8 cellular contexts compared by ENCODE assay signal in the genomic region with DNA sequence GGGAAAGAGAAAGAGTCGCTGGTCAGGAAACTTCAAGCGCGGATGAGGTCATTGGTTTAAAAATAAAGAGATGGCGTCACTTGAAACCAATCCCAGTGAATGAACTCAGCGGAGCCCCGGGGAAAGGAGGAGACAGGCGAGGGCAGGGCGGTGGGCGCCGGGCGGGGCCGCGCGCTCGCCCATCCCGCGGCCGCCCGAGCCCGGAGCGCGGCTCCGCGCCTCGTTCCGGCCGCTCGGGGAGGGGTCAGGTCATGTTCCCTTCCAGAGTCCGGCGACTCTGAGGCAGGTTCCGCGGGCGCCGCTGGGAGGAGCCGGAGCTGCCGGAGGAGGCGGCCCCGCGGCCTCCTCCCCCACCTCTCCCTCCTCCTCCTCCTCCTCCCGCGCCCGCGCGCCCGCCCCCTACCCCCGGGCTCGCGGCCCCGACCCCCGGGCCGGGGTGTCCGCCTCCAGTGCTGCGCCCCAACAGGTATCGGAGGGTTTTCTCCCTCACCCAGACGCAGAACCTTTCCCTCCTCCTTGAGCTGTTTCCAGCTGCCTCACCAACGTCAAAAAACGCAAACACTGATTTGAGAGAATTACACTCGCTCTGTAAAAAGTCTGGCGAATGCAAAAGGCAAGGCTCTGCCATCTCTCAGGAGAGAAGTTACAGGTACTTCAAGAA. TPM values are rescaled to one million over a fixed set of nuclear protein-coding genes. Genes with fewer than 3 reads are reported as not detected.
DNase-seq lines count a peak whose midpoint lies in the region; ATAC-seq, FAIRE-seq and TF ChIP-seq lines count a peak whose summit lies in the region.

Gene DUSP16 (minus strand): TSS at position 279 of the 661 bp plus-strand sequence. CDS start 41,765 bp downstream, outside the sequence.

- TSS peak; percentile 24 for BruUV-seq in endothelial cell of umbilical vein (replicated peaks; lab: Mats Ljungman, UMichigan)

- CTCF ChIA-PET in endothelial cell of umbilical vein (lab: Charles Lee): interaction anchor here (0.6 to 2.7 kb wide), 18 partner anchors 8 to 205 kb away, joined by 3 to 71 read pairs (median 6); no protein-coding TSS in a partner anchor

- H3K27me3 Mint-ChIP-seq in mesothelial cell of epicardium (ENCODE audit: low read depth): no peaks in the 10 kb centered on the region

- H3K27ac ChIP-seq in OCI-LY1 (ENCODE audit: low read depth, low read length, poor library complexity, severe bottlenecking) (peak within 1 kb of the TSS; percentile 82), endothelial cell of umbilical vein (ENCODE audit: insufficient read depth, low read depth, low read length) (peak within 1 kb of the TSS; percentile 77)

- no peaks in the 10 kb centered on the region for H3K9me2 ChIP-seq in OCI-LY1 (ENCODE audit: low read depth, low read length)

- no peaks in the 10 kb centered on the region for H4K20me1 ChIP-seq in OCI-LY1 (ENCODE audit: insufficient read depth, low read length)
- no peaks in the 10 kb centered on the region for H4K20me1 ChIP-seq in endothelial cell of umbilical vein (replicated peaks; ENCODE audit: control insufficient read depth, extremely low read depth, insufficient read depth, low read length)

- POLR2A ChIA-PET in endothelial cell of umbilical vein (lab: Charles Lee): no interaction called here

- H3K27me3 ChIP-seq in OCI-LY1 (ENCODE audit: insufficient read depth, low read length): no peaks in the 10 kb centered on the region
- peaks cover 0 to 6% of the 10 kb centered on the region in 2 experiments for H3K27me3 ChIP-seq in endothelial cell of umbilical vein (ENCODE audit: control insufficient read depth in 2 of 2, insufficient read depth in 2 of 2, low read length in 2 of 2)

- no peaks in the 10 kb centered on the region for H3K36me3 ChIP-seq in OCI-LY1 (ENCODE audit: insufficient read depth, low read length)
- no peaks in the 10 kb centered on the region for H3K36me3 ChIP-seq in endothelial cell of umbilical vein (ENCODE audit: control insufficient read depth in 2 of 2, extremely low read depth in 1 of 2, insufficient read depth in 2 of 2, low read length in 2 of 2)

- H3K9me1 ChIP-seq in endothelial cell of umbilical vein (replicated peaks; ENCODE audit: control insufficient read depth, extremely low read depth, insufficient read depth, low read length): no peaks in the 10 kb centered on the region

- peaks cover 37% of the 10 kb centered on the region for H3K4me1 ChIP-seq in OCI-LY1 (ENCODE audit: insufficient read depth, low read length, severe bottlenecking)
- peaks cover 21% of the 10 kb centered on the region for H3K4me1 ChIP-seq in endothelial cell of umbilical vein (ENCODE audit: control insufficient read depth, extremely low read depth, insufficient read depth, low read length)

- peak within 1 kb of the TSS; percentile 81 for H3K4me3 Mint-ChIP-seq in mesothelial cell of epicardium

- H3K4me3 ChIP-seq in OCI-LY1 (ENCODE audit: low read depth, low read length, poor library complexity, severe bottlenecking) (peak within 1 kb of the TSS; percentile 67), endothelial cell of umbilical vein (replicated peaks in 1 of 3; ENCODE audit: insufficient read depth in 1 of 3, low read depth in 1 of 3, low read length in 3 of 3) (peak within 1 kb of the TSS; percentile 39 to 95 (median 89))

- peak within 1 kb of the TSS; percentile 79 for H3K9ac ChIP-seq in OCI-LY1 (ENCODE audit: low read length)
- H3K9ac ChIP-seq in endothelial cell of umbilical vein (replicated peaks; ENCODE audit: extremely low read depth, insufficient read depth, low read length): peak within 1 kb of the TSS; percentile 86

- ATAC-seq in GM21381 (IDR thresholded peaks at IDR 0.05; ENCODE audit: unreplicated experiment): peak; percentile 73

- H3K9me3 ChIP-seq in OCI-LY1 (ENCODE audit: low read length) (no peaks in the 10 kb centered on the region), endothelial cell of umbilical vein (replicated peaks; ENCODE audit: control insufficient read depth, insufficient read depth, low read length) (no peaks in the 10 kb centered on the region)

- H2AFZ ChIP-seq in OCI-LY1 (ENCODE audit: low read length) (peak within 1 kb of the TSS; percentile 59; the same call in 1 of the 2 replicates), endothelial cell of umbilical vein (ENCODE audit: low read depth, low read length) (peak within 1 kb of the TSS; percentile 75)

- no peak for TF ChIP-seq CTCF in D721Med (IDR thresholded peaks at IDR 0.05; ENCODE audit: insufficient read depth, missing control alignments)
- TF ChIP-seq CTCF in OCI-LY1 (IDR thresholded peaks at IDR 0.05; ENCODE audit: low read length): no peak; the same call in 1 of the 2 replicates
- no peak for TF ChIP-seq CTCF in endothelial cell of umbilical vein (IDR thresholded peaks at IDR 0.05; ENCODE audit: extremely low read depth in 1 of 2, insufficient read depth in 1 of 2, low read depth in 1 of 2, low read length in 2 of 2)
- TF ChIP-seq CTCF in mesothelial cell of epicardium (IDR thresholded peaks at IDR 0.05; ENCODE audit: unreplicated experiment): no peak

- intact Hi-C loops in endothelial cell of umbilical vein (cut with micrococcal nuclease): loop anchor here (1.0 to 5.0 kb wide), 7 partner anchors 49 to 480 kb away; partner anchors contain the start of genes CDKN1B and CREBL2

- FAIRE-seq in D721Med (lab: Jason Lieb, UNC): no peak
- FAIRE-seq in endothelial cell of umbilical vein (lab: Jason Lieb, UNC): peak; percentile 93

- peaks cover 10% of the 10 kb centered on the region for H3K9me3 Mint-ChIP-seq in mesothelial cell of epicardium

- H3K36me3 Mint-ChIP-seq in mesothelial cell of epicardium: peaks cover 3% of the 10 kb centered on the region

- H3K27ac Mint-ChIP-seq in mesothelial cell of epicardium: peak within 1 kb of the TSS; percentile 98

- peak; percentile 41 for DNase-seq in D721Med (ENCODE audit: insufficient read length, low spot score)
- DNase-seq in HUDEP-2 (lab: John Stamatoyannopoulos, UW; ENCODE audit: unreplicated experiment in 76 of 76): peak in 73 of 76 experiments; percentile 3 to 84 (median 61)
- DNase-seq in activated T-cell treated with anti-CD3 and anti-CD28 coated beads for 1 hour (ENCODE audit: low read depth): peak; percentile 54
- peak; percentile 95 for DNase-seq in endothelial cell of umbilical vein (ENCODE audit: low read depth, low spot score)
- peak; percentile 59 to 85 for DNase-seq in mesothelial cell of epicardium (ENCODE audit: low spot score in 2 of 2, unreplicated experiment in 2 of 2)
- DNase-seq in stimulated activated CD8-positive, alpha-beta memory T cell treated with anti-CD3 and anti-CD28 coated beads, Interleukin-2, amount 100 ng/mL, for 1 hour (ENCODE audit: low read depth in 2 of 2): peak; percentile 48 to 51

- dilution Hi-C loops in endothelial cell of umbilical vein (cut with MboI; ENCODE audit: extremely low pct_ligation_motif_present, low sequenced_read_pairs): no loop called here

- peaks cover 29% of the 10 kb centered on the region for H3K4me1 Mint-ChIP-seq in mesothelial cell of epicardium

- peaks cover 16% of the 10 kb centered on the region for H3F3A ChIP-seq in OCI-LY1 (ENCODE audit: insufficient read depth, low read length)

- peak; percentile 56 for TF ChIP-seq POLR2A in endothelial cell of umbilical vein (IDR thresholded peaks at IDR 0.05; ENCODE audit: low read depth, low read length)

- H3K79me2 ChIP-seq in OCI-LY1 (ENCODE audit: insufficient read depth, low read length) (peaks cover 9% of the 10 kb centered on the region; the same call in 1 of the 2 replicates), endothelial cell of umbilical vein (ENCODE audit: control insufficient read depth, insufficient read depth, low read length) (peaks cover 20% of the 10 kb centered on the region)

- H3K4me2 ChIP-seq in OCI-LY1 (ENCODE audit: low read length) (peak within 1 kb of the TSS; percentile 88), endothelial cell of umbilical vein (ENCODE audit: insufficient read depth, low read length) (peak within 1 kb of the TSS; percentile 100)

TF ChIP-seq in endothelial cell of umbilical vein, 7 proteins besides CTCF, POLR2A, EP300 and RAD21:
- peak; percentile 78 for TF ChIP-seq JUN (IDR thresholded peaks at IDR 0.05; ENCODE audit: borderline replicate concordance, insufficient read depth, insufficient read length, low read depth)
- no peak for TF ChIP-seq FOS (IDR thresholded peaks at IDR 0.05; ENCODE audit: borderline replicate concordance, insufficient read depth, low read length)
- peak; percentile 89 for TF ChIP-seq POLR2AphosphoS5 (IDR thresholded peaks at IDR 0.05; ENCODE audit: insufficient read depth, low read depth, low read length)
- TF ChIP-seq, protein P1, sequence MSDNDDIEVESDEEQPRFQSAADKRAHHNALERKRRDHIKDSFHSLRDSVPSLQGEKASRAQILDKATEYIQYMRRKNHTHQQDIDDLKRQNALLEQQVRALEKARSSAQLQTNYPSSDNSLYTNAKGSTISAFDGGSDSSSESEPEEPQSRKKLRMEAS (IDR thresholded peaks at IDR 0.05; ENCODE audit: insufficient read depth, insufficient read length): no peak
- TF ChIP-seq MYC (IDR thresholded peaks at IDR 0.05; ENCODE audit: low read depth, low read length): no peak

RNA-seq across cellular contexts. Expression of gene DUSP16, which starts in this region (rescaled TPM):
- total RNA-seq in endothelial cell of umbilical vein: 12.7 and 19.5 TPM in 2 replicates
- 7.0 and 7.4 TPM in 2 replicates for polyA plus RNA-seq in endothelial cell of umbilical vein
- polyA plus RNA-seq in endothelial cell of umbilical vein (2011; cell fraction: cytosol; rRNA removed): 7.0 and 8.0 TPM in 2 replicates
- polyA plus RNA-seq in endothelial cell of umbilical vein (2011; cell fraction: nucleus; rRNA removed): 6.7 TPM in 2 replicates
- 9.5 and 10.6 TPM in 2 replicates for polyA plus RNA-seq in endothelial cell of umbilical vein (2012)
- polyA minus RNA-seq in endothelial cell of umbilical vein: 22.5 and 29.6 TPM in 2 replicates
- 10.1 TPM for polyA minus RNA-seq in endothelial cell of umbilical vein (2011; cell fraction: cytosol; rRNA and poly(A)+ RNA removed)
- 7.2 and 15.1 TPM in 2 replicates for polyA minus RNA-seq in endothelial cell of umbilical vein (2011; cell fraction: nucleus; rRNA and poly(A)+ RNA removed)
- total RNA-seq in mesothelial cell of epicardium: 31.4 to 31.9 TPM (median 31.5 TPM) in 3 replicates

Comparison
In these comparisons a context has a peak if more than half of its experiments do, and no peak if none do; other contexts are left out.
1. Peak in every context shown above with its lines: DNase-seq, ATAC-seq, H3K4me3 ChIP-seq and H3K27ac ChIP-seq.
2. DNase-seq: peak in every context shown above with its lines; median percentile 95 in endothelial cell of umbilical vein; 72 in mesothelial cell of epicardium; 61 in HUDEP-2; 54 in activated T-cell treated with anti-CD3 and anti-CD28 coated beads for 1 hour; 50 in stimulated activated CD8-positive, alpha-beta memory T cell treated with anti-CD3 and anti-CD28 coated beads, Interleukin-2, amount 100 ng/mL, for 1 hour; 41 in D721Med.